ENCODE assay signal across 32 cellular contexts in the genomic region with DNA sequence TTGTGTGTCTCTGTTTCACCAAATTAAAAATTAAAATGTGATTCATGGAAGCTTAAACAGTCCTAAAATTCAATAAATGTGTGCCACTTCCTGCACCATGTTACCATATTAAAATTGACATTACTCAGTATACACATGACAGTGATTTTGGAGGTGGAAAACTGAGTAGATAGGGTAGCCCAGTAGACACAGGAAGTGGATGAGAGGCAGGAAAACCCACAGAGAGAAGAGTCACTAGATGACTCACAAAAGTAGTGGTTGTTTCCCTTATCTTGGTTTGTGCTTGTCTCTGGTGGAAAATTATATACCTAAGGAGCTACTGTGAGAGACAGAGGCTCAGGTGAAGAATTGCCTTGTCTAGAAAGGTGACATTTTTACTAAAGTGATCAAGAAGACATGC.
"Had no signal": no experiment of that assay in that cellular context is flagged by ENCODE, and none has a peak within 500 bp of the region (broad histone marks: within the 10 kb centered on the region; RNA-seq: fewer than 3 reads in every experiment).

No MANE protein-coding gene starts in this region.

- H3K27ac ChIP-seq: ascending aorta, breast epithelium, coronary artery, dorsolateral prefrontal cortex, heart left ventricle had no signal

- DNase-seq: activated CD4-positive, alpha-beta memory T cell treated with anti-CD3 and anti-CD28 coated beads for 36 hours; activated CD4-positive, alpha-beta T cell treated with anti-CD3 and anti-CD28 coated beads for 36 hours; activated CD4-positive, alpha-beta T cell treated with anti-CD3 and anti-CD28 coated beads, Interleukin-2, amount 10 ng/mL, durations not matched to agents 24 days and 14 days; activated CD4-positive, CD25-positive, alpha-beta regulatory T cell; activated CD4-positive, CD25-positive, alpha-beta regulatory T cell treated with anti-CD3 and anti-CD28 coated beads, Interleukin-2, amount 50 U/mL, for 72 hours; activated CD8-positive, alpha-beta memory T cell treated with anti-CD3 and anti-CD28 coated beads, Interleukin-2, amount 10 ng/mL, durations not matched to agents 7 days and 5 days; activated CD8-positive, alpha-beta memory T cell treated with anti-CD3 and anti-CD28 coated beads, Interleukin-2, amount 50 U/mL, for 4 hours; activated CD8-positive, alpha-beta T cell treated with anti-CD3 and anti-CD28 coated beads, Interleukin-2, amount 10 ng/mL, durations not matched to agents 7 days and 5 days; activated gamma-delta T cell; activated naive CD4-positive, alpha-beta T cell; activated naive CD4-positive, alpha-beta T cell treated with anti-CD3 and anti-CD28 coated beads, Interleukin-2, amount 10 ng/mL, durations not matched to agents 7 days and 5 days; activated naive CD8-positive, alpha-beta T cell treated with anti-CD3 and anti-CD28 coated beads, Interleukin-2, amount 10 ng/mL, durations not matched to agents 7 days and 5 days; activated T-cell treated with anti-CD3 and anti-CD28 coated beads, Interleukin-2, amount 50 U/mL, for 1 hour; activated T-cell treated with anti-CD3 and anti-CD28 coated beads, Interleukin-2, amount 50 U/mL, for 72 hours; dorsolateral prefrontal cortex; effector memory CD4-positive, alpha-beta T cell; endodermal cell; foreskin fibroblast; heart left ventricle; T-helper 1 cell; T-helper 17 cell; T1000 had no signal

- ATAC-seq: activated CD4-positive, alpha-beta T cell treated with anti-CD3 and anti-CD28 coated beads for 36 hours; activated CD8-positive, alpha-beta memory T cell treated with anti-CD3 and anti-CD28 coated beads, Interleukin-2, amount 10 ng/mL, durations not matched to agents 7 days and 5 days; activated CD8-positive, alpha-beta T cell treated with anti-CD3 and anti-CD28 coated beads, Interleukin-2, amount 10 ng/mL, durations not matched to agents 7 days and 5 days; activated naive CD4-positive, alpha-beta T cell treated with anti-CD3 and anti-CD28 coated beads, Interleukin-2, amount 50 U/mL, for 72 hours; activated T-cell treated with anti-CD3 and anti-CD28 coated beads, Interleukin-2, amount 50 U/mL, for 72 hours; esophagus mucosa; heart left ventricle; T-helper 17 cell had no signal

- H3K27me3 ChIP-seq: ascending aorta, breast epithelium, heart left ventricle had no signal

- H3K9me3 ChIP-seq: ascending aorta, breast epithelium, heart left ventricle had no signal

- H3K9me3 Mint-ChIP-seq: activated CD4-positive, alpha-beta memory T cell treated with anti-CD3 and anti-CD28 coated beads for 36 hours; activated CD4-positive, alpha-beta T cell treated with anti-CD3 and anti-CD28 coated beads, Interleukin-2, amount 10 ng/mL, durations not matched to agents 24 days and 14 days; activated naive CD8-positive, alpha-beta T cell treated with anti-CD3 and anti-CD28 coated beads, Interleukin-2, amount 10 ng/mL, durations not matched to agents 7 days and 5 days had no signal

- H3K27ac Mint-ChIP-seq: activated CD4-positive, alpha-beta memory T cell treated with anti-CD3 and anti-CD28 coated beads for 36 hours; activated CD4-positive, alpha-beta T cell treated with anti-CD3 and anti-CD28 coated beads for 36 hours; activated CD4-positive, alpha-beta T cell treated with anti-CD3 and anti-CD28 coated beads, Interleukin-2, amount 10 ng/mL, durations not matched to agents 24 days and 14 days; activated CD8-positive, alpha-beta memory T cell treated with anti-CD3 and anti-CD28 coated beads, Interleukin-2, amount 10 ng/mL, durations not matched to agents 7 days and 5 days; activated CD8-positive, alpha-beta T cell treated with anti-CD3 and anti-CD28 coated beads, Interleukin-2, amount 10 ng/mL, durations not matched to agents 7 days and 5 days; activated naive CD4-positive, alpha-beta T cell treated with anti-CD3 and anti-CD28 coated beads, Interleukin-2, amount 10 ng/mL, durations not matched to agents 7 days and 5 days; activated naive CD4-positive, alpha-beta T cell treated with anti-CD3 and anti-CD28 coated beads, Interleukin-2, amount 50 U/mL, for 72 hours; activated naive CD8-positive, alpha-beta T cell treated with anti-CD3 and anti-CD28 coated beads, Interleukin-2, amount 10 ng/mL, durations not matched to agents 7 days and 5 days; activated T-cell treated with anti-CD3 and anti-CD28 coated beads, Interleukin-2, amount 50 U/mL, for 72 hours; brain; dendritic cell treated with granulocyte-macrophage colony-stimulating factor and Interleukin-4, amounts not matched to agents 40 ng/mL and 50 ng/mL, for 4 days; endodermal cell; T-helper 17 cell; T-helper 2 cell treated with Interferon-gamma antibody and Interleukin-4, amounts not matched to agents 5 μg/mL and 100 μg/mL, for 36 hours had no signal

- H3K36me3 Mint-ChIP-seq: activated CD4-positive, alpha-beta memory T cell treated with anti-CD3 and anti-CD28 coated beads for 36 hours; activated CD8-positive, alpha-beta memory T cell treated with anti-CD3 and anti-CD28 coated beads, Interleukin-2, amount 10 ng/mL, durations not matched to agents 7 days and 5 days; activated naive CD4-positive, alpha-beta T cell treated with anti-CD3 and anti-CD28 coated beads, Interleukin-2, amount 10 ng/mL, durations not matched to agents 7 days and 5 days; activated naive CD4-positive, alpha-beta T cell treated with anti-CD3 and anti-CD28 coated beads, Interleukin-2, amount 50 U/mL, for 72 hours; activated naive CD8-positive, alpha-beta T cell treated with anti-CD3 and anti-CD28 coated beads, Interleukin-2, amount 10 ng/mL, durations not matched to agents 7 days and 5 days; brain had no signal

- H3K4me1 ChIP-seq: ascending aorta, breast epithelium, heart left ventricle had no signal

- H3K4me3 ChIP-seq: ascending aorta, breast epithelium, coronary artery, dorsolateral prefrontal cortex, heart left ventricle had no signal

- FAIRE-seq: frontal cortex had no signal

- H3K4me1 Mint-ChIP-seq: activated CD4-positive, alpha-beta T cell treated with anti-CD3 and anti-CD28 coated beads for 36 hours; activated CD4-positive, alpha-beta T cell treated with anti-CD3 and anti-CD28 coated beads, Interleukin-2, amount 10 ng/mL, durations not matched to agents 24 days and 14 days; activated CD8-positive, alpha-beta memory T cell treated with anti-CD3 and anti-CD28 coated beads, Interleukin-2, amount 10 ng/mL, durations not matched to agents 7 days and 5 days; activated naive CD4-positive, alpha-beta T cell treated with anti-CD3 and anti-CD28 coated beads, Interleukin-2, amount 10 ng/mL, durations not matched to agents 7 days and 5 days; activated naive CD8-positive, alpha-beta T cell treated with anti-CD3 and anti-CD28 coated beads, Interleukin-2, amount 10 ng/mL, durations not matched to agents 7 days and 5 days; brain; central memory CD8-positive, alpha-beta T cell; endodermal cell; T-helper 17 cell had no signal

- H3K36me3 ChIP-seq: ascending aorta, breast epithelium, heart left ventricle had no signal

- H3K4me3 Mint-ChIP-seq: activated CD4-positive, alpha-beta memory T cell treated with anti-CD3 and anti-CD28 coated beads for 36 hours; activated CD4-positive, alpha-beta T cell treated with anti-CD3 and anti-CD28 coated beads for 36 hours; activated CD4-positive, alpha-beta T cell treated with anti-CD3 and anti-CD28 coated beads, Interleukin-2, amount 10 ng/mL, durations not matched to agents 24 days and 14 days; activated CD8-positive, alpha-beta memory T cell treated with anti-CD3 and anti-CD28 coated beads, Interleukin-2, amount 10 ng/mL, durations not matched to agents 7 days and 5 days; activated CD8-positive, alpha-beta T cell treated with anti-CD3 and anti-CD28 coated beads, Interleukin-2, amount 10 ng/mL, durations not matched to agents 7 days and 5 days; activated naive CD4-positive, alpha-beta T cell treated with anti-CD3 and anti-CD28 coated beads, Interleukin-2, amount 10 ng/mL, durations not matched to agents 7 days and 5 days; activated naive CD8-positive, alpha-beta T cell treated with anti-CD3 and anti-CD28 coated beads, Interleukin-2, amount 10 ng/mL, durations not matched to agents 7 days and 5 days; activated T-cell treated with anti-CD3 and anti-CD28 coated beads, Interleukin-2, amount 50 U/mL, for 72 hours; brain; central memory CD8-positive, alpha-beta T cell; dendritic cell treated with granulocyte-macrophage colony-stimulating factor and Interleukin-4, amounts not matched to agents 40 ng/mL and 50 ng/mL, for 4 days; endodermal cell; T-helper 17 cell; T-helper 2 cell treated with Interferon-gamma antibody and Interleukin-4, amounts not matched to agents 5 μg/mL and 100 μg/mL, for 36 hours had no signal

- H3K27me3 Mint-ChIP-seq: activated CD4-positive, alpha-beta memory T cell treated with anti-CD3 and anti-CD28 coated beads for 36 hours; activated CD4-positive, alpha-beta T cell treated with anti-CD3 and anti-CD28 coated beads for 36 hours; activated CD4-positive, alpha-beta T cell treated with anti-CD3 and anti-CD28 coated beads, Interleukin-2, amount 10 ng/mL, durations not matched to agents 24 days and 14 days; activated CD8-positive, alpha-beta memory T cell treated with anti-CD3 and anti-CD28 coated beads, Interleukin-2, amount 10 ng/mL, durations not matched to agents 7 days and 5 days; activated naive CD4-positive, alpha-beta T cell treated with anti-CD3 and anti-CD28 coated beads, Interleukin-2, amount 10 ng/mL, durations not matched to agents 7 days and 5 days; activated naive CD8-positive, alpha-beta T cell treated with anti-CD3 and anti-CD28 coated beads, Interleukin-2, amount 10 ng/mL, durations not matched to agents 7 days and 5 days; brain; central memory CD8-positive, alpha-beta T cell; dendritic cell treated with granulocyte-macrophage colony-stimulating factor and Interleukin-4, amounts not matched to agents 40 ng/mL and 50 ng/mL, for 4 days; T-helper 17 cell had no signal
